17 cellular contexts compared by ENCODE assay signal in the genomic region with DNA sequence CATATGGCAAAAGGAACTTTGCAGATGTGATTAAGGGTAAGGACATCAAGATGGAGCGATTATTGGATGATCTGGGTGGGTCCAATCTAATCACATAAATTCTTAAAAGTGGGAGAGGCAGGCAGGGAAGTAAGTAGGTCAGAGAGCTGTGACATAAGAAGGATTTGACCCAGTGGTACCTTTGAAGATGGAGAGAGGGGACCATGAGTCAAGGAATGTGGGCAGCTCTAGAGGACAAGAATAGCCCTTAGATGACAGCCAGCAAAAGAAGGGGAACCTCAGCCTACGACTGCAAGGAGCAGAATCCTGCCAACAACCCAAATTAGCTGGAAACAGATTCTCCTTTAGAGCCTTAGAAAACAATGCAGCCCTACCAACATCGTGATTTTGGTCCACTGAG. TPM values are rescaled to one million over a fixed set of nuclear protein-coding genes. Genes with fewer than 3 reads are reported as not detected.
A peak's percentile ranks its signal among the peaks of the same experiment; 100 is the strongest.
DNase-seq lines count a peak whose midpoint lies in the region; ATAC-seq, FAIRE-seq and TF ChIP-seq lines count a peak whose summit lies in the region.
"Had no signal": no experiment of that assay in that cellular context is flagged by ENCODE, and none has a peak within 500 bp of the region (broad histone marks: within the 10 kb centered on the region; RNA-seq: fewer than 3 reads in every experiment).

No MANE protein-coding gene starts in this region.

- intact Hi-C loops in HepG2 (cut with micrococcal nuclease; ENCODE audit: unreplicated experiment) (loop anchor here (5.0 kb wide), 1 partner anchor 76 kb away; a partner anchor contains a TSS), right lobe of liver (cut with DNase I) (no loop called here), sigmoid colon (cut with DNase I) (no loop called here), aorta (cut with DNase I) (no loop called here), head of caudate nucleus (cut with DNase I) (no loop called here), upper lobe of right lung (cut with DNase I) (no loop called here)

- peaks cover 6% of the 10 kb centered on the region for H3K79me1 ChIP-seq in mesenchymal stem cell (replicated peaks; ENCODE audit: low read length, poor library complexity, severe bottlenecking)

- H4K8ac ChIP-seq in mesenchymal stem cell (ENCODE audit: low read length) = no peak overlapping the region

- H3K4me3 ChIP-seq in HepG2 (replicated peaks in 1 of 3; ENCODE audit: insufficient read depth in 1 of 3, low read depth in 2 of 3, low read length in 3 of 3) = no peak overlapping the region
- no peak overlapping the region for H3K4me3 ChIP-seq in right lobe of liver
- no peak overlapping the region for H3K4me3 ChIP-seq in mesenchymal stem cell (ENCODE audit: insufficient read depth in 1 of 2, low read depth in 1 of 2, low read length in 2 of 2)
- no peak overlapping the region for H3K4me3 ChIP-seq in sigmoid colon
- H3K4me3 ChIP-seq in aorta (ENCODE audit: low read length in 2 of 2) = no peak overlapping the region
- no peak overlapping the region for H3K4me3 ChIP-seq in foreskin fibroblast (ENCODE audit: low read depth in 1 of 2, low read length in 2 of 2)
- no peak overlapping the region for H3K4me3 ChIP-seq in upper lobe of right lung
- H3K4me3 ChIP-seq: BLaER1, GM12878, GM23248, HAP-1 had no signal

- no peak overlapping the region for H3K27ac ChIP-seq in HepG2 (ENCODE audit: extremely low read length, insufficient read depth, low read length)
- H3K27ac ChIP-seq in right lobe of liver = no peak overlapping the region
- peak overlapping the region; percentile 11 for H3K27ac ChIP-seq in mesenchymal stem cell (ENCODE audit: low read length, poor library complexity, severe bottlenecking)
- peak overlapping the region in 3 of 4 donors; percentile 11 to 44 (median 33) for H3K27ac ChIP-seq in sigmoid colon
- peak overlapping the region; percentile 38 to 39 for H3K27ac ChIP-seq in aorta (ENCODE audit: low read depth in 1 of 2, low read length in 2 of 2)
- no peak overlapping the region for H3K27ac ChIP-seq in upper lobe of right lung
- H3K27ac ChIP-seq: BLaER1, GM23248 had no signal

- H2AFZ ChIP-seq in HepG2 (ENCODE audit: low read length) (no peak overlapping the region), mesenchymal stem cell (ENCODE audit: low read depth, low read length) (no peak overlapping the region)
- H2AFZ ChIP-seq: GM23248 had no signal

- H3K9ac ChIP-seq in HepG2 (ENCODE audit: insufficient read depth, low read depth, low read length) = no peak overlapping the region
- no peak overlapping the region for H3K9ac ChIP-seq in mesenchymal stem cell (ENCODE audit: low read length)
- H3K9ac ChIP-seq: BLaER1, GM23248 had no signal

- TF ChIP-seq POLR2A in HepG2 (IDR thresholded peaks at IDR 0.05; ENCODE audit: insufficient read depth in 1 of 2, low read depth in 2 of 2, low read length in 2 of 2) = no peak
- no peak for TF ChIP-seq POLR2A in right lobe of liver (IDR thresholded peaks at IDR 0.05)
- no peak for TF ChIP-seq POLR2A in sigmoid colon (IDR thresholded peaks at IDR 0.05)

- no peak overlapping the region for H3K4me2 ChIP-seq in HepG2 (ENCODE audit: low read depth, low read length)
- H3K4me2 ChIP-seq in mesenchymal stem cell (ENCODE audit: low read length, poor library complexity, severe bottlenecking) = no peak overlapping the region
- H3K4me2 ChIP-seq: BLaER1 had no signal

- no peaks in the 10 kb centered on the region for H3K27me3 ChIP-seq in HepG2 (ENCODE audit: control insufficient read depth in 1 of 2, insufficient read depth in 2 of 2, low read length in 2 of 2)
- H3K27me3 ChIP-seq in right lobe of liver = no peaks in the 10 kb centered on the region
- no peaks in the 10 kb centered on the region for H3K27me3 ChIP-seq in mesenchymal stem cell (ENCODE audit: control insufficient read depth in 1 of 2, insufficient read depth in 1 of 2, low read length in 2 of 2)
- no peaks in the 10 kb centered on the region for H3K27me3 ChIP-seq in sigmoid colon
- no peaks in the 10 kb centered on the region for H3K27me3 ChIP-seq in aorta (ENCODE audit: control insufficient read depth in 1 of 2, insufficient read depth in 2 of 2, low read length in 1 of 2)
- no peaks in the 10 kb centered on the region for H3K27me3 ChIP-seq in upper lobe of right lung
- H3K27me3 ChIP-seq: BLaER1 had no signal

- DNase-seq in HepG2 (ENCODE audit: low spot score) (no peak), right lobe of liver (no peak), mesenchymal stem cell (no peak), sigmoid colon (no peak), aorta (no peak), head of caudate nucleus (no peak), foreskin fibroblast (no peak), upper lobe of right lung (no peak)
- DNase-seq: 8988T; CD4-positive, alpha-beta memory T cell; DMS79 treated with DMSO at 0.1 percent for 48 hours; GF-D8; GM23248 had no signal

- ATAC-seq in HepG2 (no peak), right lobe of liver (no peak), aorta (ENCODE audit: low FRiP score) (no peak), upper lobe of right lung (no peak)
- ATAC-seq: GM12878 had no signal

- POLR2A ChIA-PET in HepG2 (lab: Yijun Ruan, JAX) = no interaction called here

- no peak overlapping the region for H2BK120ac ChIP-seq in mesenchymal stem cell (ENCODE audit: low read depth, low read length)

- H3K23ac ChIP-seq in mesenchymal stem cell (ENCODE audit: low read length in 2 of 2) = no peak overlapping the region

- no peak overlapping the region for H3K4ac ChIP-seq in mesenchymal stem cell (ENCODE audit: low read depth in 1 of 2, low read length in 2 of 2)

- peak overlapping the region in 1 of 2 experiments; percentile 35 for H3K14ac ChIP-seq in mesenchymal stem cell (ENCODE audit: low read length in 2 of 2)

- TF ChIP-seq RAD21 in HepG2 (CRISPR knock-in tag; IDR thresholded peaks at IDR 0.05) = no peak

- H3K79me2 ChIP-seq in HepG2 (ENCODE audit: insufficient read depth, low read length) = no peaks in the 10 kb centered on the region

- CTCF ChIA-PET in HepG2 (lab: Yijun Ruan, JAX; ENCODE audit: low intra/inter-chr PET ratio, low total read pairs) = no interaction called here

- H2BK12ac ChIP-seq in mesenchymal stem cell (ENCODE audit: low read length in 2 of 2) = no peak overlapping the region

- no peak overlapping the region for H3K18ac ChIP-seq in mesenchymal stem cell (ENCODE audit: low read depth in 1 of 2, low read length in 2 of 2)

- TF ChIP-seq EP300 in HepG2 (IDR thresholded peaks at IDR 0.05; ENCODE audit: low read depth in 2 of 2, low read length in 2 of 2) = no peak
- no peak for TF ChIP-seq EP300 in HepG2 (CRISPR knock-in tag; IDR thresholded peaks at IDR 0.05; ENCODE audit: borderline replicate concordance)
- TF ChIP-seq EP300 in sigmoid colon (IDR thresholded peaks at IDR 0.05) = no peak

- peaks cover 9% of the 10 kb centered on the region for H4K20me1 ChIP-seq in HepG2 (ENCODE audit: insufficient read depth, low read length)
- H4K20me1 ChIP-seq: BLaER1 had no signal

- no peak overlapping the region for H2AK5ac ChIP-seq in mesenchymal stem cell (ENCODE audit: low read length, severe bottlenecking)

- WGBS in HepG2 (ENCODE audit: low lambda C conversion rate) = 100% methylated on average over 3 of the region's 3 CpGs
- WGBS in right lobe of liver (ENCODE audit: insufficient coverage, low coverage, low lambda C conversion rate, missing lambda C conversion rate) = 60% methylated on average over 3 of the region's 3 CpGs
- WGBS in mesenchymal stem cell = 97% methylated on average over 1 of the region's 3 CpGs
- 56 to 77% methylated on average over 3 of the region's 3 CpGs for WGBS in sigmoid colon, 2 donors
- 35 to 44% methylated on average over 3 of the region's 3 CpGs for WGBS in aorta, 2 donors

- no peak overlapping the region for H4K91ac ChIP-seq in mesenchymal stem cell (ENCODE audit: low read length)

- H2BK15ac ChIP-seq in mesenchymal stem cell (ENCODE audit: low read depth, poor library complexity, severe bottlenecking) = no peak overlapping the region

- H3K36me3 ChIP-seq in HepG2 (replicated peaks in 1 of 2; ENCODE audit: control insufficient read depth in 1 of 2, insufficient read depth in 2 of 2, low read length in 2 of 2) (peaks cover 11 to 31% of the 10 kb centered on the region in 2 experiments), right lobe of liver (peaks cover 0 to 3% (median 0%) of the 10 kb centered on the region in 4 donors), mesenchymal stem cell (ENCODE audit: control insufficient read depth in 1 of 2, insufficient read depth in 2 of 2, low read depth in 1 of 2, low read length in 2 of 2) (peaks cover 52 to 79% of the 10 kb centered on the region in 2 experiments), sigmoid colon (peaks cover 15 to 85% (median 23%) of the 10 kb centered on the region in 4 donors), aorta (ENCODE audit: control insufficient read depth in 1 of 2, insufficient read depth in 2 of 2, low read length in 1 of 2) (no peaks in the 10 kb centered on the region), upper lobe of right lung (peaks cover 23% of the 10 kb centered on the region)
- H3K36me3 ChIP-seq: BLaER1 had no signal

- H3K9me3 ChIP-seq in HepG2 (ENCODE audit: low read length) (no peaks in the 10 kb centered on the region), right lobe of liver (no peaks in the 10 kb centered on the region), mesenchymal stem cell (ENCODE audit: control insufficient read depth, low read length) (no peaks in the 10 kb centered on the region), sigmoid colon (no peaks in the 10 kb centered on the region), aorta (ENCODE audit: control insufficient read depth, low read length) (peaks cover 1% of the 10 kb centered on the region), upper lobe of right lung (no peaks in the 10 kb centered on the region)
- H3K9me3 ChIP-seq: BLaER1, HAP-1 had no signal

- H2BK5ac ChIP-seq in mesenchymal stem cell (ENCODE audit: low read depth, low read length, poor library complexity, severe bottlenecking) = no peak overlapping the region

- in situ Hi-C loops in HepG2 (cut with HindIII; ENCODE audit: extremely low pct_ligation_motif_present, low pct_unique_long_range_greater_than_20kb) = no loop called here

- no TSS peak for BruUV-seq in HepG2 (replicated peaks; lab: Mats Ljungman, UMichigan)

- FAIRE-seq in HepG2 (lab: Jason Lieb, UNC) = no peak
- FAIRE-seq: GM12878, GM19239 had no signal

- H3K4me1 ChIP-seq in HepG2 (ENCODE audit: insufficient read depth, low read length) (peaks cover 56% of the 10 kb centered on the region), right lobe of liver (peaks cover 0 to 39% (median 5%) of the 10 kb centered on the region in 4 donors), mesenchymal stem cell (ENCODE audit: control insufficient read depth, insufficient read depth, low read depth, low read length) (peaks cover 10% of the 10 kb centered on the region), sigmoid colon (peaks cover 0 to 33% (median 29%) of the 10 kb centered on the region in 4 donors), aorta (ENCODE audit: control insufficient read depth in 1 of 2, insufficient read depth in 2 of 2, low read length in 2 of 2) (peaks cover 0 to 6% of the 10 kb centered on the region in 2 donors), upper lobe of right lung (peaks cover 27% of the 10 kb centered on the region)
- H3K4me1 ChIP-seq: BLaER1, HAP-1 had no signal

- no peak for TF ChIP-seq CTCF in HepG2 (CRISPR knock-in tag; IDR thresholded peaks at IDR 0.05)
- TF ChIP-seq CTCF in right lobe of liver (IDR thresholded peaks at IDR 0.05) = no peak
- no peak for TF ChIP-seq CTCF in sigmoid colon (IDR thresholded peaks at IDR 0.05)
- TF ChIP-seq CTCF in foreskin fibroblast (IDR thresholded peaks at IDR 0.05; ENCODE audit: low read depth, low read length) = no peak
- no peak for TF ChIP-seq CTCF in upper lobe of right lung (IDR thresholded peaks at IDR 0.05)

RNA-seq across cellular contexts. Expression of a gene that starts 34.5 kb away (rescaled TPM):
- total RNA-seq in HepG2 (2016; rRNA removed; fragmentation: Illumina TruSeq; extraction: Trizol) = 56.4 and 109 TPM in 2 replicates
- total RNA-seq in HepG2 (2016; cell fraction: cytosol; rRNA removed; fragmentation: Illumina TruSeq; extraction: Trizol; ENCODE audit: low read depth) = 12.3 and 15.0 TPM in 2 replicates
- 48.3 and 110 TPM in 2 replicates for total RNA-seq in HepG2 (2016; cell fraction: insoluble cytoplasmic fraction; rRNA removed; fragmentation: Illumina TruSeq; extraction: Trizol)
- 19.7 and 21.8 TPM in 2 replicates for total RNA-seq in HepG2 (2016; cell fraction: membrane; rRNA removed; fragmentation: Illumina TruSeq; extraction: Trizol)
- total RNA-seq in HepG2 (2016; cell fraction: nucleus; rRNA removed; fragmentation: Illumina TruSeq; extraction: Trizol) = 137 and 161 TPM in 2 replicates
- polyA plus RNA-seq in HepG2 (2011; rRNA removed) = 124 and 127 TPM in 2 replicates
- polyA plus RNA-seq in HepG2 (2011; cell fraction: cytosol; rRNA removed) = 101 and 116 TPM in 2 replicates
- 265 and 290 TPM in 2 replicates for polyA plus RNA-seq in HepG2 (2011; cell fraction: nucleus; rRNA removed)
- 106 and 132 TPM in 2 replicates for polyA plus RNA-seq in HepG2 (2012)
- 5.0 and 5.8 TPM in 2 replicates for polyA plus RNA-seq in HepG2 (2016; cell fraction: cytosol; fragmentation: Illumina TruSeq; extraction: Trizol; ENCODE audit: low read depth)
- polyA plus RNA-seq in HepG2 (2016; cell fraction: insoluble cytoplasmic fraction; fragmentation: Illumina TruSeq; extraction: Trizol; ENCODE audit: low read depth) = 59.1 and 60.9 TPM in 2 replicates
- polyA plus RNA-seq in HepG2 (2016; cell fraction: membrane; fragmentation: Illumina TruSeq; extraction: Trizol; ENCODE audit: low read depth) = 8.8 and 14.3 TPM in 2 replicates
- 286 and 312 TPM in 2 replicates for polyA plus RNA-seq in HepG2 (2016; cell fraction: nucleus; fragmentation: Illumina TruSeq; extraction: Trizol; ENCODE audit: insufficient read depth, low read depth)
- 105 and 627 TPM in 2 replicates for polyA minus RNA-seq in HepG2 (2011; rRNA and poly(A)+ RNA removed; ENCODE audit: low replicate concordance)
- polyA minus RNA-seq in HepG2 (2011; cell fraction: cytosol; rRNA and poly(A)+ RNA removed) = 120 and 164 TPM in 2 replicates
- polyA minus RNA-seq in HepG2 (2011; cell fraction: nucleus; rRNA and poly(A)+ RNA removed) = 204 and 208 TPM in 2 replicates
- total RNA-seq in right lobe of liver = 10 to 100 TPM; 14.9 to 61.0 (median 28.9) TPM
- 509 TPM for polyA plus RNA-seq in mesenchymal stem cell (2013, experiment 1 of 2)
- polyA plus RNA-seq in mesenchymal stem cell (2013, experiment 2 of 2) = 467 TPM
- 100 to 1,000 TPM; 161 to 246 (median 185) TPM for total RNA-seq in sigmoid colon
- 100 to 1,000 TPM in 1 of 3 donors, 10 to 100 TPM in 2; 16.9 to 103 (median 22.8) TPM for polyA plus RNA-seq in sigmoid colon
- 100 to 1,000 TPM; 120 to 196 TPM for total RNA-seq in aorta
- 100 to 1,000 TPM in 1 of 2 donors, 10 to 100 TPM in 1; 32.3 to 237 TPM for polyA plus RNA-seq in aorta
- 156 TPM for total RNA-seq in upper lobe of right lung
- total RNA-seq: CD4-positive, alpha-beta memory T cell had no signal

Comparison
In these comparisons a context has a peak if more than half of its experiments do, and no peak if none do; other contexts are left out.
1. H3K27ac ChIP-seq: peak in mesenchymal stem cell (single experiment), sigmoid colon (3 of 4) and aorta (2 of 2); none in HepG2 (single experiment), right lobe of liver (0 of 3) and upper lobe of right lung (single experiment).